ENCODE assay signal across 26 cellular contexts in genomic region chr11:37343279-37343678, GRCh38.
"Had no signal": no experiment of that assay in that cellular context is flagged by ENCODE, and none has a peak within 500 bp of the region (broad histone marks: within the 10 kb centered on the region; RNA-seq: fewer than 3 reads in every experiment).

No MANE protein-coding gene starts in this region.

- FAIRE-seq: pancreas, small intestine had no signal

- H3K4me3 ChIP-seq: pancreas, psoas muscle, right lobe of liver, sigmoid colon, suprapubic skin, testis, tibial artery, transverse colon, upper lobe of right lung, vagina had no signal

- H3K9me3 ChIP-seq: neutrophil, pancreas, psoas muscle, right lobe of liver, sigmoid colon, suprapubic skin, testis, tibial artery, transverse colon, upper lobe of right lung, vagina had no signal

- H3K36me3 ChIP-seq: neutrophil, pancreas, right lobe of liver, sigmoid colon, suprapubic skin, tibial artery, transverse colon, upper lobe of right lung, vagina had no signal

- H3K27ac ChIP-seq: neutrophil, pancreas, psoas muscle, right lobe of liver, sigmoid colon, suprapubic skin, testis, tibial artery, transverse colon, upper lobe of right lung, vagina had no signal

- H3K27me3 ChIP-seq: neutrophil, pancreas, right lobe of liver, sigmoid colon, suprapubic skin, testis, tibial artery, transverse colon, upper lobe of right lung, vagina had no signal

- DNase-seq: naive B cell; naive thymus-derived CD8-positive, alpha-beta T cell; nephron progenitor cell; nucleus accumbens; pancreas; posterior cingulate gyrus; psoas muscle; right cardiac atrium; right lobe of liver; sigmoid colon; small intestine; stimulated activated CD4-positive, alpha-beta T cell treated with anti-CD3 and anti-CD28 coated beads, Interleukin-15, amount 100 ng/mL, for 24 hours; stimulated activated CD4-positive, alpha-beta T cell treated with anti-CD3 and anti-CD28 coated beads, Interleukin-2, amount 100 ng/mL, for 24 hours; stimulated activated CD4-positive, alpha-beta T cell treated with anti-CD3 and anti-CD28 coated beads, Interleukin-2, amount 100 ng/mL, for 48 hours; stimulated activated CD4-positive, alpha-beta T cell treated with anti-CD3 and anti-CD28 coated beads, Interleukin-4, amount 100 ng/mL, for 24 hours; stimulated activated naive CD4-positive, alpha-beta T cell; stimulated activated naive CD8-positive, alpha-beta T cell treated with anti-CD3 and anti-CD28 coated beads, Interleukin-15, amount 100 ng/mL, for 72 hours; stimulated activated naive CD8-positive, alpha-beta T cell treated with anti-CD3 and anti-CD28 coated beads, Interleukin-15, Interleukin-2, amounts not matched to agents 100 U/mL and 50 U/mL, for 24 hours; substantia nigra; testis; tibial artery; transverse colon; upper lobe of right lung had no signal
